In genomic region chr9:129321511-129322021, GRCh38 we compare ENCODE assay signal across 9 cellular contexts.
DNase-seq lines count a peak whose midpoint lies in the region; ATAC-seq, FAIRE-seq and TF ChIP-seq lines count a peak whose summit lies in the region.
"Had no signal": no experiment of that assay in that cellular context is flagged by ENCODE, and none has a peak within 500 bp of the region (broad histone marks: within the 10 kb centered on the region; RNA-seq: fewer than 3 reads in every experiment).

No MANE protein-coding gene starts in this region.

- peak overlapping the region in 1 of 3 experiments; percentile 40 for H3K4me3 Mint-ChIP-seq in nephron

- no peak overlapping the region for H3K56ac ChIP-seq in H1 (replicated peaks; ENCODE audit: insufficient read length, low read depth, low read length)

- peaks cover 7% of the 10 kb centered on the region for H3K27me3 Mint-ChIP-seq in nephron (ENCODE audit: low read depth)

- FAIRE-seq in H1 (lab: Jason Lieb, UNC), result no peak

- DNase-seq in heart right ventricle (no peak), Right ventricle myocardium inferior (ENCODE audit: missing footprints) (no peak), H1 (ENCODE audit: low read depth in 1 of 2, low spot score in 2 of 2) (no peak), ACHN (no peak), amygdala (lab: John Stamatoyannopoulos, UW) (no peak)

- H3K27ac ChIP-seq in heart right ventricle (peak overlapping the region; percentile 85 to 95 (median 90)), H1 (ENCODE audit: low read depth, low read length) (no peak overlapping the region)

- H3K14ac ChIP-seq in H1 (ENCODE audit: insufficient read length), result no peak overlapping the region

- no peak overlapping the region for H2AFZ ChIP-seq in H1 (ENCODE audit: low read length)

- CTCF ChIA-PET in H1 (lab: Charles Lee; ENCODE audit: partially characterized antibody), result interaction anchor here (1.0 to 2.5 kb wide), 7 partner anchors 13 to 287 kb away, joined by 3 to 8 read pairs (median 5); no protein-coding TSS in a partner anchor

- H3K9me3 Mint-ChIP-seq in nephron, result no peaks in the 10 kb centered on the region
- H3K9me3 Mint-ChIP-seq: activated naive CD4-positive, alpha-beta T cell treated with anti-CD3 and anti-CD28 coated beads, Interleukin-2, amount 10 ng/mL, durations not matched to agents 7 days and 5 days had no signal

- no peaks in the 10 kb centered on the region for H3K79me2 ChIP-seq in H1 (ENCODE audit: control insufficient read depth in 1 of 2, insufficient read depth in 2 of 2, low read length in 2 of 2)

- no peak overlapping the region for H4K5ac ChIP-seq in H1 (ENCODE audit: insufficient read length, low read depth, low read length)

- no peak overlapping the region; the same call in 1 of the 2 replicates for H2BK5ac ChIP-seq in H1 (ENCODE audit: low read depth, low read length)

- H3K18ac ChIP-seq in H1 (ENCODE audit: extremely low read depth, low read length), result no peak overlapping the region

- no peak for TF ChIP-seq RAD21 in H1 (IDR thresholded peaks at IDR 0.05 in 1 of 2, conservative IDR thresholded peaks at IDR 0.05 in 1 of 2; ENCODE audit: low read depth in 2 of 2, low read length in 2 of 2)

- peak overlapping the region; percentile 75 to 97 (median 89) for H3K27ac Mint-ChIP-seq in nephron

- no peaks in the 10 kb centered on the region for H3K9me3 ChIP-seq in heart right ventricle
- H3K9me3 ChIP-seq in H1 (ENCODE audit: insufficient read depth in 2 of 2, low read depth in 1 of 2, low read length in 1 of 2), result no peaks in the 10 kb centered on the region

- H3K4me1 Mint-ChIP-seq in nephron, result peaks cover 73% of the 10 kb centered on the region

- peaks cover 29 to 77% (median 61%) of the 10 kb centered on the region in 9 donors for H3K4me1 ChIP-seq in heart right ventricle
- peaks cover 0 to 19% (median 12%) of the 10 kb centered on the region in 4 experiments; a peak in 6 of 7 replicates for H3K4me1 ChIP-seq in H1 (replicated peaks in 1 of 4; ENCODE audit: control insufficient read depth in 3 of 4, insufficient read depth in 4 of 4, low read length in 3 of 4)

- peak overlapping the region; percentile 13 for H2BK120ac ChIP-seq in H1 (replicated peaks; ENCODE audit: low read depth, low read length)

- peak overlapping the region; percentile 56; the same call in 1 of the 2 replicates for H2AK5ac ChIP-seq in H1 (ENCODE audit: low read depth, low read length)

- H2BK12ac ChIP-seq in H1 (ENCODE audit: low read depth, low read length), result peak overlapping the region; percentile 86; the same call in 1 of the 2 replicates

- no peak for TF ChIP-seq EP300 in H1 (IDR thresholded peaks at IDR 0.05; ENCODE audit: borderline replicate concordance in 1 of 2, low read depth in 2 of 2, low read length in 2 of 2)

- H2BK15ac ChIP-seq in H1 (ENCODE audit: low read length), result peak overlapping the region; percentile 97; the same call in 1 of the 2 replicates

- peak overlapping the region; percentile 16 for H3K4ac ChIP-seq in H1 (replicated peaks; ENCODE audit: insufficient read length, low read depth, low read length)

- H4K91ac ChIP-seq in H1 (replicated peaks; ENCODE audit: insufficient read length, low read length), result peak overlapping the region; percentile 62

- H3K23me2 ChIP-seq in H1 (ENCODE audit: low read depth, low read length), result peaks cover 6% of the 10 kb centered on the region; the same call in 1 of the 2 replicates

- H4K8ac ChIP-seq in H1 (ENCODE audit: extremely low read depth, insufficient read depth, low read length), result peak overlapping the region; percentile 26; the same call in 1 of the 2 replicates

- no peak overlapping the region for H3K23ac ChIP-seq in H1 (ENCODE audit: insufficient read length)

- ATAC-seq in heart right ventricle (no peak), Right ventricle myocardium inferior (no peak), GM19035 (IDR thresholded peaks at IDR 0.05; ENCODE audit: unreplicated experiment) (no peak), HG03460 (IDR thresholded peaks at IDR 0.05; ENCODE audit: unreplicated experiment) (no peak)

- TF ChIP-seq POLR2A in H1 (IDR thresholded peaks at IDR 0.05; ENCODE audit: control extremely low read depth in 1 of 2, low read depth in 2 of 2, low read length in 2 of 2), result no peak

- 0 out of 2 replicates have a peak overlapping the region, but pooled peaks have one; percentile 15 for H2BK20ac ChIP-seq in H1 (ENCODE audit: low read length)

- WGBS in heart right ventricle, 2 donors, result 93 to 94% methylated on average over 11 of the region's 11 CpGs
- 89% methylated on average over 11 of the region's 11 CpGs; no CpG with 5 or more reads in 1 of the 2 experiments for WGBS in H1 (ENCODE audit: extremely low coverage in 1 of 2, insufficient coverage in 1 of 2, insufficient read length in 1 of 2, insufficient replicate concordance in 2 of 2, low coverage in 1 of 2, low lambda C conversion rate in 2 of 2, missing lambda C conversion rate in 1 of 2), 2 experiments

- H3K9ac ChIP-seq in H1 (replicated peaks in 1 of 4; ENCODE audit: extremely low read depth in 1 of 4, low read depth in 3 of 4, low read length in 3 of 4), result no peak overlapping the region

- in situ Hi-C loops in ACHN (cut with HindIII; ENCODE audit: low pct_ligation_motif_present, low pct_unique_long_range_greater_than_20kb, low sequenced_read_pairs), result no loop called here

- H3K79me1 ChIP-seq in H1 (ENCODE audit: low read depth, low read length), result no peaks in the 10 kb centered on the region

- H3K36me3 ChIP-seq in heart right ventricle (no peaks in the 10 kb centered on the region), H1 (ENCODE audit: control insufficient read depth in 2 of 4, insufficient read depth in 4 of 4, low read length in 3 of 4) (no peaks in the 10 kb centered on the region)

- no peaks in the 10 kb centered on the region for H4K20me1 ChIP-seq in H1 (replicated peaks in 1 of 2; ENCODE audit: control insufficient read depth in 1 of 2, insufficient read depth in 2 of 2, low read length in 2 of 2)

- peak overlapping the region in 1 of 2 experiments; percentile 56; a peak in 1 of 4 replicates for H3K4me2 ChIP-seq in H1 (ENCODE audit: insufficient read depth in 1 of 2, low read depth in 2 of 2, low read length in 2 of 2)

- intact Hi-C loops in heart right ventricle (cut with DNase I), result loop anchor here in 7 of 10 donors (2.0 to 10.0 kb wide), 8 partner anchors 86 to 293 kb away; partner anchors contain the start of gene IER5L (in 2 of the 7)
- intact Hi-C loops in Right ventricle myocardium inferior (cut with DNase I), result loop anchor here (2.0 to 5.0 kb wide), 2 partner anchors 143 to 291 kb away; partner anchors contain the start of gene IER5L

- TF ChIP-seq CTCF in heart right ventricle (IDR thresholded peaks at IDR 0.05) (no peak), H1 (IDR thresholded peaks at IDR 0.05; ENCODE audit: control extremely low read depth in 1 of 3, insufficient read depth in 1 of 3, low read depth in 1 of 3, low read length in 3 of 3) (no peak), nephron (IDR thresholded peaks at IDR 0.05; ENCODE audit: unreplicated experiment in 3 of 3) (no peak)

- no peaks in the 10 kb centered on the region for H3K36me3 Mint-ChIP-seq in nephron (ENCODE audit: low read depth)
- H3K36me3 Mint-ChIP-seq: activated naive CD4-positive, alpha-beta T cell treated with anti-CD3 and anti-CD28 coated beads, Interleukin-2, amount 10 ng/mL, durations not matched to agents 7 days and 5 days had no signal

- POLR2A ChIA-PET in H1 (lab: Charles Lee; ENCODE audit: partially characterized antibody), result interaction anchor here (1.0 to 3.9 kb wide), 6 partner anchors 10 to 41 kb away, joined by 3 to 23 read pairs (median 6); no protein-coding TSS in a partner anchor

- H3K27me3 ChIP-seq in heart right ventricle (no peaks in the 10 kb centered on the region), H1 (replicated peaks in 1 of 4; ENCODE audit: control insufficient read depth in 3 of 4, extremely low read depth in 1 of 4, insufficient read depth in 3 of 4, low read length in 3 of 4) (peaks cover 0 to 7% (median 5%) of the 10 kb centered on the region in 4 experiments; a peak in 4 of 7 replicates)

- H3K4me3 ChIP-seq in heart right ventricle (peak overlapping the region in 9 of 10 donors; percentile 39 to 63 (median 54)), H1 (ENCODE audit: extremely low read depth in 1 of 4, insufficient read depth in 2 of 4, low read depth in 3 of 4, low read length in 4 of 4) (no peak overlapping the region)

TF ChIP-seq in H1, 55 proteins besides CTCF, POLR2A, EP300 and RAD21 (continues in another document):
- TF ChIP-seq PHF8 (conservative IDR thresholded peaks at IDR 0.05; ENCODE audit: low read depth, low read length), result no peak
- no peak for TF ChIP-seq CBX5 (IDR thresholded peaks at IDR 0.05; ENCODE audit: low read depth, low read length)
- TF ChIP-seq BACH1 (IDR thresholded peaks at IDR 0.05; ENCODE audit: low read length), result no peak
- TF ChIP-seq RFX5 (IDR thresholded peaks at IDR 0.05; ENCODE audit: borderline replicate concordance, low read depth, low read length), result no peak
- no peak for TF ChIP-seq CHD2 (IDR thresholded peaks at IDR 0.05; ENCODE audit: low read length)
- no peak for TF ChIP-seq RNF2 (IDR thresholded peaks at IDR 0.05; ENCODE audit: borderline replicate concordance, low read depth, low read length, missing control alignments, poor library complexity, severe bottlenecking)
- TF ChIP-seq GTF2F1 (IDR thresholded peaks at IDR 0.05; ENCODE audit: borderline replicate concordance, low read depth, low read length), result no peak

Comparison
In these comparisons a context has a peak if more than half of its experiments do, and no peak if none do; other contexts are left out.
1. H3K4me3 ChIP-seq: peak in heart right ventricle (9 of 10); none in H1 (0 of 4).